Comparison of ENCODE assay signal across 7 cellular contexts in genomic region chr12:30989754-30990153, GRCh38.
DNase-seq lines count a peak whose midpoint lies in the region; ATAC-seq and TF ChIP-seq lines count a peak whose summit lies in the region.

No MANE protein-coding gene starts in this region.

- H3K27ac ChIP-seq in HCT116 (ENCODE audit: low read depth, low read length), result no peak overlapping the region

- no peak overlapping the region for H3K4me2 ChIP-seq in HCT116 (ENCODE audit: low read length)

- no peaks in the 10 kb centered on the region for H3K9me3 Mint-ChIP-seq in stimulated activated naive B cell treated with anti-CD40 and anti-IgM and Interleukin-4, amounts not matched to agents 10 μg/mL and 1 μg/mL and 100 μg/mL, for 72 hours

- DNase-seq in GM06990 (ENCODE audit: extremely low read depth, insufficient read length) (peak; percentile 24), HCT116 (ENCODE audit: low read depth, low spot score) (no peak), NCI-H774 (lab: John Stamatoyannopoulos, UW) (peak; percentile 70), epithelial cell of proximal tubule (ENCODE audit: low read depth) (no peak)
- no peak for DNase-seq in stimulated activated naive B cell treated with anti-CD40 and anti-IgM and Interleukin-4, amounts not matched to agents 10 μg/mL and 1 μg/mL and 100 μg/mL, for 72 hours

- H3K4me3 Mint-ChIP-seq in stimulated activated naive B cell treated with anti-CD40 and anti-IgM and Interleukin-4, amounts not matched to agents 10 μg/mL and 1 μg/mL and 100 μg/mL, for 72 hours, result no peak overlapping the region

- RAD21 ChIA-PET in HCT116 (lab: Charles Lee; ENCODE audit: low non-redundant PET in 1 of 2, low total read pairs in 2 of 2, uncharacterized antibody in 2 of 2, unreplicated experiment in 2 of 2), result interaction anchor here in 1 of 2 experiments (0.6 to 1.4 kb wide), 3 partner anchors 138 to 143 kb away, joined by 3 to 5 read pairs (median 3); no protein-coding TSS in a partner anchor

- intact Hi-C loops in HCT116 (cut with micrococcal nuclease), result loop anchor here (10.0 kb wide), 1 partner anchor 1475 kb away; no protein-coding TSS in a partner anchor

- no TSS peak for BruUV-seq in HCT116 (replicated peaks; lab: Mats Ljungman, UMichigan)

- peaks cover 0 to 4% of the 10 kb centered on the region in 2 experiments; a peak in 2 of 4 replicates for H3K4me1 ChIP-seq in HCT116 (ENCODE audit: control insufficient read depth in 1 of 2, insufficient read depth in 2 of 2, low read length in 2 of 2)

- H3K79me2 ChIP-seq in HCT116 (ENCODE audit: insufficient read depth, low read length), result no peaks in the 10 kb centered on the region

- no peaks in the 10 kb centered on the region for H3K27me3 Mint-ChIP-seq in stimulated activated naive B cell treated with anti-CD40 and anti-IgM and Interleukin-4, amounts not matched to agents 10 μg/mL and 1 μg/mL and 100 μg/mL, for 72 hours

- H3K9me2 ChIP-seq in HCT116 (ENCODE audit: insufficient read depth), result no peaks in the 10 kb centered on the region

- H3K4me3 ChIP-seq in GM06990 (replicated peaks; ENCODE audit: low read depth, low read length) (no peak overlapping the region), HCT116 (replicated peaks in 1 of 2; ENCODE audit: low read depth in 1 of 2, low read length in 2 of 2) (no peak overlapping the region), epithelial cell of proximal tubule (ENCODE audit: low read depth, low read length) (no peak overlapping the region)

- POLR2A ChIA-PET in HCT116 (lab: Charles Lee), result no interaction called here

- H3K27me3 ChIP-seq in GM06990 (replicated peaks; ENCODE audit: control insufficient read depth, insufficient read depth, low read length) (no peaks in the 10 kb centered on the region; the same call in 1 of the 2 replicates), HCT116 (ENCODE audit: insufficient read depth, low read length) (no peaks in the 10 kb centered on the region)

- no peak overlapping the region for H3K9ac ChIP-seq in HCT116 (ENCODE audit: low read length)

- H3K27ac Mint-ChIP-seq in stimulated activated naive B cell treated with anti-CD40 and anti-IgM and Interleukin-4, amounts not matched to agents 10 μg/mL and 1 μg/mL and 100 μg/mL, for 72 hours, result no peak overlapping the region

- no peak overlapping the region for H2AFZ ChIP-seq in HCT116 (ENCODE audit: low read depth, low read length, poor library complexity, severe bottlenecking)

- TF ChIP-seq CTCF in GM06990 (IDR thresholded peaks at IDR 0.05; ENCODE audit: insufficient read depth, low read length, poor library complexity, severe bottlenecking) (peak; percentile 40), HCT116 (IDR thresholded peaks at IDR 0.05 in 2 of 3, conservative IDR thresholded peaks at IDR 0.05 in 1 of 3; ENCODE audit: borderline replicate concordance in 1 of 3, insufficient read depth in 1 of 3, low read depth in 2 of 3, low read length in 2 of 3) (peak; percentile 41 to 47 (median 43); a peak in 5 of 6 replicates), epithelial cell of proximal tubule (conservative IDR thresholded peaks at IDR 0.05; ENCODE audit: low read depth, low read length) (peak; percentile 35)

- H4K20me1 ChIP-seq in HCT116 (ENCODE audit: insufficient read depth), result no peaks in the 10 kb centered on the region

- no peak for TF ChIP-seq POLR2A in HCT116 (IDR thresholded peaks at IDR 0.05; ENCODE audit: borderline replicate concordance, extremely low read depth, insufficient read depth, insufficient read length)

- no peaks in the 10 kb centered on the region for H3K36me3 ChIP-seq in GM06990 (ENCODE audit: control insufficient read depth, insufficient read depth, low read length)
- no peaks in the 10 kb centered on the region for H3K36me3 ChIP-seq in HCT116 (ENCODE audit: control insufficient read depth in 1 of 2, insufficient read depth in 2 of 2, low read length in 2 of 2)

- CTCF ChIA-PET in HCT116 (lab: Charles Lee), result interaction anchor here (1.5 to 3.2 kb wide), 2 partner anchors 138 to 143 kb away, joined by 5 to 21 read pairs; no protein-coding TSS in a partner anchor

- H3K4me1 Mint-ChIP-seq in stimulated activated naive B cell treated with anti-CD40 and anti-IgM and Interleukin-4, amounts not matched to agents 10 μg/mL and 1 μg/mL and 100 μg/mL, for 72 hours, result peaks cover 0 to 4% of the 10 kb centered on the region in 2 donors

- peak; percentile 64 for TF ChIP-seq RAD21 in HCT116 (IDR thresholded peaks at IDR 0.05; ENCODE audit: low read depth)

- no peaks in the 10 kb centered on the region for H3K36me3 Mint-ChIP-seq in stimulated activated naive B cell treated with anti-CD40 and anti-IgM and Interleukin-4, amounts not matched to agents 10 μg/mL and 1 μg/mL and 100 μg/mL, for 72 hours

- ATAC-seq in HCT116, result peak; percentile 78
- peak; percentile 43 to 64 for ATAC-seq in stimulated activated naive B cell treated with anti-CD40 and anti-IgM and Interleukin-4, amounts not matched to agents 10 μg/mL and 1 μg/mL and 100 μg/mL, for 72 hours (replicated peaks)
- ATAC-seq in HG03460 (IDR thresholded peaks at IDR 0.05; ENCODE audit: unreplicated experiment), result no peak
- ATAC-seq in GM21737 (IDR thresholded peaks at IDR 0.05; ENCODE audit: unreplicated experiment), result no peak

- no peaks in the 10 kb centered on the region for H3K9me3 ChIP-seq in HCT116 (ENCODE audit: control insufficient read depth in 1 of 2, insufficient read depth in 1 of 2, low read depth in 1 of 2, low read length in 2 of 2)

TF ChIP-seq in HCT116, 20 proteins besides CTCF, POLR2A, EP300 and RAD21:
- peak; percentile 32; the same call in 1 of the 2 replicates for TF ChIP-seq MAX (IDR thresholded peaks at IDR 0.05)
- no peak for TF ChIP-seq FOSL1 (IDR thresholded peaks at IDR 0.05; ENCODE audit: low read depth)
TF ChIP-seq in HCT116: peak in this region for 1.

Comparison
In these comparisons a context has a peak if more than half of its experiments do, and no peak if none do; other contexts are left out.
1. DNase-seq: peak in GM06990 (single experiment) and NCI-H774 (single experiment); none in HCT116 (single experiment), epithelial cell of proximal tubule (single experiment) and stimulated activated naive B cell treated with anti-CD40 and anti-IgM and Interleukin-4, amounts not matched to agents 10 μg/mL and 1 μg/mL and 100 μg/mL, for 72 hours (single experiment).
2. ATAC-seq: peak in HCT116 (single experiment) and stimulated activated naive B cell treated with anti-CD40 and anti-IgM and Interleukin-4, amounts not matched to agents 10 μg/mL and 1 μg/mL and 100 μg/mL, for 72 hours (2 of 2); none in HG03460 (single experiment) and GM21737 (single experiment).
3. Peak in every context shown above with its lines, with median percentiles within 50 percentile points of each other: CTCF ChIP-seq.